In genomic region chr19:40411125-40411842, GRCh38 we compare ENCODE assay signal across 2 cellular contexts.
TF ChIP-seq lines count a peak whose summit lies in the region.

No MANE protein-coding gene starts in this region.

TF ChIP-seq in A549, 52 proteins besides CTCF, POLR2A, EP300 and RAD21:
- TF ChIP-seq CHD2 (IDR thresholded peaks at IDR 0.05; ENCODE audit: low read length, partially characterized antibody): no peak
- no peak for TF ChIP-seq SREBF2 (IDR thresholded peaks at IDR 0.05)
- TF ChIP-seq ZC3H11A (IDR thresholded peaks at IDR 0.05): no peak
- TF ChIP-seq MYC (IDR thresholded peaks at IDR 0.05; ENCODE audit: borderline replicate concordance, low read length): no peak
- TF ChIP-seq HES2 (IDR thresholded peaks at IDR 0.05): no peak
- no peak for TF ChIP-seq ELK1 (IDR thresholded peaks at IDR 0.05; ENCODE audit: low read depth, low read length)
- TF ChIP-seq FOXS1 (CRISPR knock-in tag; IDR thresholded peaks at IDR 0.05): no peak
- no peak for TF ChIP-seq KDM1A (IDR thresholded peaks at IDR 0.05; ENCODE audit: low read depth)
- no peak for TF ChIP-seq HMGXB4 (CRISPR knock-in tag; IDR thresholded peaks at IDR 0.05; ENCODE audit: borderline replicate concordance)
- no peak for TF ChIP-seq MAX (IDR thresholded peaks at IDR 0.05)
TF ChIP-seq in A549: peak in this region for 0.

TF ChIP-seq in SK-N-SH, 30 proteins besides CTCF, POLR2A, EP300 and RAD21 (continued from another document):
- TF ChIP-seq MEF2A (IDR thresholded peaks at IDR 0.05; ENCODE audit: borderline replicate concordance, low read depth) (no peak), FOXJ3 (CRISPR knock-in tag; IDR thresholded peaks at IDR 0.05) (no peak), USF2 (IDR thresholded peaks at IDR 0.05; ENCODE audit: borderline replicate concordance, low read depth, low read length) (no peak), FOXM1 (IDR thresholded peaks at IDR 0.05; ENCODE audit: low read depth) (no peak), POLR2AphosphoS5 (IDR thresholded peaks at IDR 0.05; ENCODE audit: low read depth, low read length) (no peak), SMC3 (IDR thresholded peaks at IDR 0.05; ENCODE audit: low read depth, low read length) (no peak), ZBTB33 (IDR thresholded peaks at IDR 0.05; ENCODE audit: borderline replicate concordance, low read depth) (no peak), FOSL2 (IDR thresholded peaks at IDR 0.05; ENCODE audit: borderline replicate concordance, low read depth) (no peak), JUND (IDR thresholded peaks at IDR 0.05) (no peak), RXRA (IDR thresholded peaks at IDR 0.05; ENCODE audit: borderline replicate concordance, low read depth) (no peak), RFX5 (IDR thresholded peaks at IDR 0.05; ENCODE audit: low read length) (no peak)
TF ChIP-seq in SK-N-SH: peak in this region for 0.
